Comparison of ENCODE assay signal across 23 cellular contexts in the genomic region with DNA sequence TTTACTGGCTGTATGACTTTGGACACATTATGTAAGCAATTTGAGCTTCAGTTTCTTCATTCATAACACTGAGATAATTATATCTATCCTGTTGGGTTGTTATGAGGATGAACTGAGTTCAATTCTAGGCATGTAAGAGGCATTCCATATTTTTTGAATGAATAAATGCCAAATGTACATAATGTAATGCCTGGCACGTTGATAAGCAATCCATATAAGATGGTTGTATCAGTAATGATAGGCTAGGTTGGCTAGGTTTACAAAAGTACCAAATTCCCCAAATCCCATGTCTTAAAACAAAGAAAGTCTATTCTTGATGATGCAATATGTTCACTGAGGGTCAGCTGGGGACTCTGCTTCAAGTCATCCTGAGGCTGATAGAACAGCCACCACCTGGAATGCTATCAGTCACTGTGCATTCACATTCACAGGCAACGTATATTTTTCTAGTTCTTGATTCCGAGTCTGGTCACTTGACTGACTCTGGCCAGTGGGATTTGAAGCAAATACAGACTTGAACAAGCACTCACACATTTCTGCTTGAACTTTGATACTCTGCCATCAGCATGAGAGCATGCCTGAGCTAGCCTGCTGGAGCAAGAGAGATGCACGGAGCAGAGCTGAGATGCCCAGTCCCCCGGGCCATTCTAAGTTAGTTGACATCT.
DNase-seq lines count a peak whose midpoint lies in the region; ATAC-seq, FAIRE-seq and TF ChIP-seq lines count a peak whose summit lies in the region.
"Had no signal": no experiment of that assay in that cellular context is flagged by ENCODE, and none has a peak within 500 bp of the region (broad histone marks: within the 10 kb centered on the region; RNA-seq: fewer than 3 reads in every experiment).

No MANE protein-coding gene starts in this region.

- no peak for FAIRE-seq in K562 (lab: Jason Lieb, UNC)
- FAIRE-seq: GM12892, GM18507 had no signal

- H3K4me2 ChIP-seq in K562 (ENCODE audit: insufficient read depth, low read length): no peak overlapping the region

- H4K20me1 ChIP-seq in K562 (replicated peaks; ENCODE audit: control insufficient read depth, insufficient read depth, low read length): no peaks in the 10 kb centered on the region

- no peak overlapping the region for H2AFZ ChIP-seq in K562 (ENCODE audit: low read depth, low read length)

- H3K9me3 ChIP-seq in K562 (replicated peaks; ENCODE audit: control insufficient read depth, insufficient read depth, low read depth, low read length): no peaks in the 10 kb centered on the region
- H3K9me3 ChIP-seq in testis: no peaks in the 10 kb centered on the region
- H3K9me3 ChIP-seq: Peyer's patch had no signal

- no peak for DNase-seq in Right ventricle myocardium superior
- no peak for DNase-seq in cardiac septum (ENCODE audit: low spot score)
- DNase-seq in K562 (ENCODE audit: extremely low read depth in 1 of 4, low spot score in 3 of 4): no peak
- peak; percentile 22 for DNase-seq in fibroblast of the aortic adventitia (ENCODE audit: low read depth)
- DNase-seq in sciatic nerve (ENCODE audit: low spot score): no peak
- no peak for DNase-seq in activated T-cell treated with anti-CD3 and anti-CD28 coated beads, Interleukin-2, amount 50 U/mL, for 48 hours
- no peak for DNase-seq in testis
- no peak for DNase-seq in putamen (ENCODE audit: low spot score)
- DNase-seq: 8988T, DMS79, GOT3, Kasumi-1, MM.1S, NCI-H1092, NCI-H146, NCI-H2029 treated with DMSO at 0.1 percent for 48 hours, NCI-H2171 treated with DMSO at 0.1 percent for 48 hours, NCI-H446, NCI-H69, Peyer's patch, SHP77 treated with DMSO at 0.1 percent for 48 hours had no signal

- in situ Hi-C loops in K562 (cut with MboI): no loop called here

- no peaks in the 10 kb centered on the region for H3K9me1 ChIP-seq in K562 (ENCODE audit: control insufficient read depth, insufficient read depth, low read length)

- TF ChIP-seq EP300 in K562 (IDR thresholded peaks at IDR 0.05; ENCODE audit: low read length): no peak

- TF ChIP-seq POLR2A in K562 (conservative IDR thresholded peaks at IDR 0.05) (no peak), testis (IDR thresholded peaks at IDR 0.05) (no peak)

- BruUV-seq in K562 (replicated peaks; lab: Mats Ljungman, UMichigan): no TSS peak

- no peak for TF ChIP-seq RAD21 in K562 (CRISPR knock-in tag; conservative IDR thresholded peaks at IDR 0.05 in 1 of 2, IDR thresholded peaks at IDR 0.05 in 1 of 2)

- CTCF ChIA-PET in K562 (lab: Yijun Ruan, JAX; ENCODE audit: low intra/inter-chr PET ratio): no interaction called here

- no peak overlapping the region for H3K9ac ChIP-seq in K562 (ENCODE audit: insufficient read depth in 1 of 2, low read depth in 2 of 2, low read length in 2 of 2)

- TF ChIP-seq CTCF in K562 (IDR thresholded peaks at IDR 0.05 in 2 of 3, conservative IDR thresholded peaks at IDR 0.05 in 1 of 3; ENCODE audit: insufficient read depth in 2 of 3, low read depth in 1 of 3, low read length in 3 of 3) (no peak), fibroblast of the aortic adventitia (IDR thresholded peaks at IDR 0.05; ENCODE audit: insufficient read depth, low read length) (no peak), testis (IDR thresholded peaks at IDR 0.05) (no peak)

- H3K4me3 ChIP-seq in K562: no peak overlapping the region
- H3K4me3 ChIP-seq in fibroblast of the aortic adventitia (ENCODE audit: low read depth, low read length): no peak overlapping the region
- H3K4me3 ChIP-seq in testis: no peak overlapping the region
- H3K4me3 ChIP-seq: Peyer's patch had no signal

- intact Hi-C loops in Right ventricle myocardium superior (cut with DNase I): no loop called here
- intact Hi-C loops in cardiac septum (cut with DNase I): no loop called here
- intact Hi-C loops in K562 (cut with micrococcal nuclease): no loop called here
- intact Hi-C loops in sciatic nerve (cut with DNase I): no loop called here
- intact Hi-C loops in testis (cut with DNase I; ENCODE audit: low total_unique reads): no loop called here

- H3K27ac ChIP-seq in K562 (ENCODE audit: extremely low read depth, low read depth, low read length) (no peak overlapping the region), testis (no peak overlapping the region)
- H3K27ac ChIP-seq: Peyer's patch had no signal

- peak; percentile 49 for ATAC-seq in Right ventricle myocardium superior (ENCODE audit: poor library complexity)
- no peak for ATAC-seq in K562
- peak; percentile 55 for ATAC-seq in sciatic nerve

- whole genome bisulfite sequencing in K562 (ENCODE audit: insufficient coverage, low coverage, missing lambda C conversion rate): 0% methylated on average over 3 of the region's 5 CpGs
- WGBS in testis, 2 donors: 86 to 92% methylated on average over 5 of the region's 5 CpGs

- no peaks in the 10 kb centered on the region; a peak in 1 of 5 replicates for H3K4me1 ChIP-seq in K562 (replicated peaks in 1 of 2; ENCODE audit: control insufficient read depth in 2 of 2, insufficient read depth in 2 of 2, low read length in 2 of 2)
- peaks cover 6% of the 10 kb centered on the region for H3K4me1 ChIP-seq in testis

- POLR2A ChIA-PET in K562 (lab: Yijun Ruan, JAX): no interaction called here

- H3K36me3 ChIP-seq in K562 (ENCODE audit: control insufficient read depth, insufficient read depth, low read length): no peaks in the 10 kb centered on the region
- H3K36me3 ChIP-seq in testis (ENCODE audit: low read depth, missing control alignments): no peaks in the 10 kb centered on the region
- H3K36me3 ChIP-seq: Peyer's patch had no signal

- H3K79me2 ChIP-seq in K562 (ENCODE audit: control insufficient read depth, insufficient read depth, low read length): no peaks in the 10 kb centered on the region

- 0 out of 5 replicates have a peak, but pooled peaks cover 0 to 3% of the 10 kb centered on the region in 2 experiments for H3K27me3 ChIP-seq in K562 (ENCODE audit: control insufficient read depth in 2 of 2, insufficient read depth in 2 of 2, low read length in 2 of 2)
- no peaks in the 10 kb centered on the region for H3K27me3 ChIP-seq in testis
- H3K27me3 ChIP-seq: Peyer's patch had no signal

TF ChIP-seq in K562, 482 proteins besides CTCF, POLR2A, EP300 and RAD21:
- TF ChIP-seq CEBPB (tag; IDR thresholded peaks at IDR 0.05) (0 out of 2 replicates have a peak, but pooled peaks have one; percentile 25), ZNF583 (CRISPR knock-in tag; IDR thresholded peaks at IDR 0.05) (no peak), CEBPG (CRISPR knock-in tag; IDR thresholded peaks at IDR 0.05) (no peak), CEBPG (tag; conservative IDR thresholded peaks at IDR 0.05 in 1 of 2, IDR thresholded peaks at IDR 0.05 in 1 of 2) (peak in 1 of 2 experiments; percentile 61; a peak in 2 of 4 replicates)
- TF ChIP-seq, protein P1, sequence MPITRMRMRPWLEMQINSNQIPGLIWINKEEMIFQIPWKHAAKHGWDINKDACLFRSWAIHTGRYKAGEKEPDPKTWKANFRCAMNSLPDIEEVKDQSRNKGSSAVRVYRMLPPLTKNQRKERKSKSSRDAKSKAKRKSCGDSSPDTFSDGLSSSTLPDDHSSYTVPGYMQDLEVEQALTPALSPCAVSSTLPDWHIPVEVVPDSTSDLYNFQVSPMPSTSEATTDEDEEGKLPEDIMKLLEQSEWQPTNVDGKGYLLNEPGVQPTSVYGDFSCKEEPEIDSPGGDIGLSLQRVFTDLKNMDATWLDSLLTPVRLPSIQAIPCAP (CRISPR knock-in tag; IDR thresholded peaks at IDR 0.05; ENCODE audit: borderline replicate concordance): no peak
- TF ChIP-seq, protein P2, sequence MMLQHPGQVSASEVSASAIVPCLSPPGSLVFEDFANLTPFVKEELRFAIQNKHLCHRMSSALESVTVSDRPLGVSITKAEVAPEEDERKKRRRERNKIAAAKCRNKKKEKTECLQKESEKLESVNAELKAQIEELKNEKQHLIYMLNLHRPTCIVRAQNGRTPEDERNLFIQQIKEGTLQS (IDR thresholded peaks at IDR 0.05): peak; percentile 69
- TF ChIP-seq, protein P2 (CRISPR knock-in tag; conservative IDR thresholded peaks at IDR 0.05): no peak
